1 cellular context compared by ENCODE assay signal in genomic region chr19:4228765-4229178, GRCh38.
TF ChIP-seq lines count a peak whose summit lies in the region.

No MANE protein-coding gene starts in this region.

TF ChIP-seq in HCT116, 20 proteins besides CTCF, POLR2A, EP300 and RAD21 (continued from another document):
- TF ChIP-seq MAX (IDR thresholded peaks at IDR 0.05) = no peak
- TF ChIP-seq EZH2phosphoT487 (IDR thresholded peaks at IDR 0.05; ENCODE audit: borderline replicate concordance) = no peak
- no peak for TF ChIP-seq JUND (IDR thresholded peaks at IDR 0.05)
- no peak for TF ChIP-seq EZH2 (IDR thresholded peaks at IDR 0.05)
- no peak for TF ChIP-seq SRF (IDR thresholded peaks at IDR 0.05; ENCODE audit: low read depth)
- no peak for TF ChIP-seq ELF1 (IDR thresholded peaks at IDR 0.05; ENCODE audit: borderline replicate concordance, low read depth)
- TF ChIP-seq REST (IDR thresholded peaks at IDR 0.05; ENCODE audit: low read depth) = no peak
- TF ChIP-seq ZNF274 (IDR thresholded peaks at IDR 0.05; ENCODE audit: low read depth, low read length) = no peak
- no peak for TF ChIP-seq SIN3A (IDR thresholded peaks at IDR 0.05; ENCODE audit: low read depth)
- no peak for TF ChIP-seq POLR2AphosphoS5 (IDR thresholded peaks at IDR 0.05; ENCODE audit: low read depth, low read length)
- TF ChIP-seq FOSL1 (IDR thresholded peaks at IDR 0.05; ENCODE audit: low read depth) = no peak
- TF ChIP-seq ATF3 (IDR thresholded peaks at IDR 0.05) = no peak
- no peak for TF ChIP-seq CBX3 (IDR thresholded peaks at IDR 0.05; ENCODE audit: low read depth)
- no peak for TF ChIP-seq ZFX (IDR thresholded peaks at IDR 0.05)
- TF ChIP-seq CEBPB (IDR thresholded peaks at IDR 0.05; ENCODE audit: low read depth) = no peak
- TF ChIP-seq TCF7L2 (IDR thresholded peaks at IDR 0.05; ENCODE audit: borderline replicate concordance, extremely low read depth, insufficient read depth, insufficient read length) = no peak
